ENCODE assay signal across 2 cellular contexts in the genomic region with DNA sequence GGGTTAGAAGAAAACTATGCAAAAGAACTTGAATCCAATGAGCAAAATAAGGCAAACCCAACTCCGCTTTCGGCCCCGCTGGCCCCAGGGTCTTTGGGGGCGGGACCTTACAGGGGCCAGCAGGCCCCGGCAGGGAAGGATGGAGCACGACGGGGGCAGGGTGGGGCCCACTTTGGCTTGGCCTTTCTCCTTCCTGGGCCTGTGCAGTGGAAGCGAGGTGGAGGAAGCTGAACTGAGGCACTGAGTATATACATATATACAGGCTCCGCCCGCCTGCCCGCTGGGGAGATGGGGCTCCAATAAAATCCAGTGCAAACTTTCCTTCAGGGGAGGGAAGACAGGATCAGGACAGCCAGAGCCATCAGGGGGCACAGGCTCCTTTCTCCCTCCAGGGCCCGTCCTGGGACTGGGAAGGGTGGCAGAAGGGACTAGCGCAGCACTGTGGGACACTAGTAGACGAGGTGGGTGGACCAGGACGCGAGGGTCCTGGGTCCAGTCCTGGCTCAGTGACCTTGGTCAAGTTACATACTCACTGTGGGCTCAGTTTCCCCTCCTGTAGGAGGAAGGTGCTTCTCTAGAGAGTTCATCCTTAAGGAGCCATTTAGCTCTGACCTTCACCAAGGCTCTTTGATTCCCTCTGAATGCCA.
TF ChIP-seq lines count a peak whose summit lies in the region.

No MANE protein-coding gene starts in this region.

TF ChIP-seq in GM23338, 12 proteins besides CTCF, POLR2A, EP300 and RAD21 (continues in another document):
- TF ChIP-seq, protein P1, sequence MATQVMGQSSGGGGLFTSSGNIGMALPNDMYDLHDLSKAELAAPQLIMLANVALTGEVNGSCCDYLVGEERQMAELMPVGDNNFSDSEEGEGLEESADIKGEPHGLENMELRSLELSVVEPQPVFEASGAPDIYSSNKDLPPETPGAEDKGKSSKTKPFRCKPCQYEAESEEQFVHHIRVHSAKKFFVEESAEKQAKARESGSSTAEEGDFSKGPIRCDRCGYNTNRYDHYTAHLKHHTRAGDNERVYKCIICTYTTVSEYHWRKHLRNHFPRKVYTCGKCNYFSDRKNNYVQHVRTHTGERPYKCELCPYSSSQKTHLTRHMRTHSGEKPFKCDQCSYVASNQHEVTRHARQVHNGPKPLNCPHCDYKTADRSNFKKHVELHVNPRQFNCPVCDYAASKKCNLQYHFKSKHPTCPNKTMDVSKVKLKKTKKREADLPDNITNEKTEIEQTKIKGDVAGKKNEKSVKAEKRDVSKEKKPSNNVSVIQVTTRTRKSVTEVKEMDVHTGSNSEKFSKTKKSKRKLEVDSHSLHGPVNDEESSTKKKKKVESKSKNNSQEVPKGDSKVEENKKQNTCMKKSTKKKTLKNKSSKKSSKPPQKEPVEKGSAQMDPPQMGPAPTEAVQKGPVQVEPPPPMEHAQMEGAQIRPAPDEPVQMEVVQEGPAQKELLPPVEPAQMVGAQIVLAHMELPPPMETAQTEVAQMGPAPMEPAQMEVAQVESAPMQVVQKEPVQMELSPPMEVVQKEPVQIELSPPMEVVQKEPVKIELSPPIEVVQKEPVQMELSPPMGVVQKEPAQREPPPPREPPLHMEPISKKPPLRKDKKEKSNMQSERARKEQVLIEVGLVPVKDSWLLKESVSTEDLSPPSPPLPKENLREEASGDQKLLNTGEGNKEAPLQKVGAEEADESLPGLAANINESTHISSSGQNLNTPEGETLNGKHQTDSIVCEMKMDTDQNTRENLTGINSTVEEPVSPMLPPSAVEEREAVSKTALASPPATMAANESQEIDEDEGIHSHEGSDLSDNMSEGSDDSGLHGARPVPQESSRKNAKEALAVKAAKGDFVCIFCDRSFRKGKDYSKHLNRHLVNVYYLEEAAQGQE (IDR thresholded peaks at IDR 0.05; ENCODE audit: unreplicated experiment) = no peak
- no peak for TF ChIP-seq NANOG (IDR thresholded peaks at IDR 0.05; ENCODE audit: borderline replicate concordance)
- no peak for TF ChIP-seq CREB1 (CRISPR knock-in tag; IDR thresholded peaks at IDR 0.05; ENCODE audit: low read depth)
- no peak for TF ChIP-seq EZH2phosphoT487 (IDR thresholded peaks at IDR 0.05; ENCODE audit: unreplicated experiment)
- TF ChIP-seq JUNB (IDR thresholded peaks at IDR 0.05; ENCODE audit: unreplicated experiment) = no peak
- TF ChIP-seq, protein P2, sequence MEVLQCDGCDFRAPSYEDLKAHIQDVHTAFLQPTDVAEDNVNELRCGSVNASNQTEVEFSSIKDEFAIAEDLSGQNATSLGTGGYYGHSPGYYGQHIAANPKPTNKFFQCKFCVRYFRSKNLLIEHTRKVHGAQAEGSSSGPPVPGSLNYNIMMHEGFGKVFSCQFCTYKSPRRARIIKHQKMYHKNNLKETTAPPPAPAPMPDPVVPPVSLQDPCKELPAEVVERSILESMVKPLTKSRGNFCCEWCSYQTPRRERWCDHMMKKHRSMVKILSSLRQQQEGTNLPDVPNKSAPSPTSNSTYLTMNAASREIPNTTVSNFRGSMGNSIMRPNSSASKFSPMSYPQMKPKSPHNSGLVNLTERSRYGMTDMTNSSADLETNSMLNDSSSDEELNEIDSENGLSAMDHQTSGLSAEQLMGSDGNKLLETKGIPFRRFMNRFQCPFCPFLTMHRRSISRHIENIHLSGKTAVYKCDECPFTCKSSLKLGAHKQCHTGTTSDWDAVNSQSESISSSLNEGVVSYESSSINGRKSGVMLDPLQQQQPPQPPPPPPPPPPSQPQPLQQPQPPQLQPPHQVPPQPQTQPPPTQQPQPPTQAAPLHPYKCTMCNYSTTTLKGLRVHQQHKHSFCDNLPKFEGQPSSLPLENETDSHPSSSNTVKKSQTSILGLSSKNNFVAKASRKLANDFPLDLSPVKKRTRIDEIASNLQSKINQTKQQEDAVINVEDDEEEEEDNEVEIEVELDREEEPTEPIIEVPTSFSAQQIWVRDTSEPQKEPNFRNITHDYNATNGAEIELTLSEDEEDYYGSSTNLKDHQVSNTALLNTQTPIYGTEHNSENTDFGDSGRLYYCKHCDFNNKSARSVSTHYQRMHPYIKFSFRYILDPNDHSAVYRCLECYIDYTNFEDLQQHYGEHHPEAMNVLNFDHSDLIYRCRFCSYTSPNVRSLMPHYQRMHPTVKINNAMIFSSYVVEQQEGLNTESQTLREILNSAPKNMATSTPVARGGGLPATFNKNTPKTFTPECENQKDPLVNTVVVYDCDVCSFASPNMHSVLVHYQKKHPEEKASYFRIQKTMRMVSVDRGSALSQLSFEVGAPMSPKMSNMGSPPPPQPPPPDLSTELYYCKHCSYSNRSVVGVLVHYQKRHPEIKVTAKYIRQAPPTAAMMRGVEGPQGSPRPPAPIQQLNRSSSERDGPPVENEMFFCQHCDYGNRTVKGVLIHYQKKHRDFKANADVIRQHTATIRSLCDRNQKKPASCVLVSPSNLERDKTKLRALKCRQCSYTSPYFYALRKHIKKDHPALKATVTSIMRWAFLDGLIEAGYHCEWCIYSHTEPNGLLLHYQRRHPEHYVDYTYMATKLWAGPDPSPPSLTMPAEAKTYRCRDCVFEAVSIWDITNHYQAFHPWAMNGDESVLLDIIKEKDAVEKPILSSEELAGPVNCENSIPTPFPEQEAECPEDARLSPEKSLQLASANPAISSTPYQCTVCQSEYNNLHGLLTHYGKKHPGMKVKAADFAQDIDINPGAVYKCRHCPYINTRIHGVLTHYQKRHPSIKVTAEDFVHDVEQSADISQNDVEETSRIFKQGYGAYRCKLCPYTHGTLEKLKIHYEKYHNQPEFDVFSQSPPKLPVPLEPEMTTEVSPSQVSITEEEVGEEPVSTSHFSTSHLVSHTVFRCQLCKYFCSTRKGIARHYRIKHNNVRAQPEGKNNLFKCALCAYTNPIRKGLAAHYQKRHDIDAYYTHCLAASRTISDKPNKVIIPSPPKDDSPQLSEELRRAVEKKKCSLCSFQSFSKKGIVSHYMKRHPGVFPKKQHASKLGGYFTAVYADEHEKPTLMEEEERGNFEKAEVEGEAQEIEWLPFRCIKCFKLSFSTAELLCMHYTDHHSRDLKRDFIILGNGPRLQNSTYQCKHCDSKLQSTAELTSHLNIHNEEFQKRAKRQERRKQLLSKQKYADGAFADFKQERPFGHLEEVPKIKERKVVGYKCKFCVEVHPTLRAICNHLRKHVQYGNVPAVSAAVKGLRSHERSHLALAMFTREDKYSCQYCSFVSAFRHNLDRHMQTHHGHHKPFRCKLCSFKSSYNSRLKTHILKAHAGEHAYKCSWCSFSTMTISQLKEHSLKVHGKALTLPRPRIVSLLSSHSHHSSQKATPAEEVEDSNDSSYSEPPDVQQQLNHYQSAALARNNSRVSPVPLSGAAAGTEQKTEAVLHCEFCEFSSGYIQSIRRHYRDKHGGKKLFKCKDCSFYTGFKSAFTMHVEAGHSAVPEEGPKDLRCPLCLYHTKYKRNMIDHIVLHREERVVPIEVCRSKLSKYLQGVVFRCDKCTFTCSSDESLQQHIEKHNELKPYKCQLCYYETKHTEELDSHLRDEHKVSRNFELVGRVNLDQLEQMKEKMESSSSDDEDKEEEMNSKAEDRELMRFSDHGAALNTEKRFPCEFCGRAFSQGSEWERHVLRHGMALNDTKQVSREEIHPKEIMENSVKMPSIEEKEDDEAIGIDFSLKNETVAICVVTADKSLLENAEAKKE (CRISPR knock-in tag; IDR thresholded peaks at IDR 0.05) = no peak
- TF ChIP-seq, protein P3, sequence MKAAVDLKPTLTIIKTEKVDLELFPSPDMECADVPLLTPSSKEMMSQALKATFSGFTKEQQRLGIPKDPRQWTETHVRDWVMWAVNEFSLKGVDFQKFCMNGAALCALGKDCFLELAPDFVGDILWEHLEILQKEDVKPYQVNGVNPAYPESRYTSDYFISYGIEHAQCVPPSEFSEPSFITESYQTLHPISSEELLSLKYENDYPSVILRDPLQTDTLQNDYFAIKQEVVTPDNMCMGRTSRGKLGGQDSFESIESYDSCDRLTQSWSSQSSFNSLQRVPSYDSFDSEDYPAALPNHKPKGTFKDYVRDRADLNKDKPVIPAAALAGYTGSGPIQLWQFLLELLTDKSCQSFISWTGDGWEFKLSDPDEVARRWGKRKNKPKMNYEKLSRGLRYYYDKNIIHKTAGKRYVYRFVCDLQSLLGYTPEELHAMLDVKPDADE (IDR thresholded peaks at IDR 0.05) = no peak
- TF ChIP-seq POLR2AphosphoS5 (IDR thresholded peaks at IDR 0.05; ENCODE audit: low read depth) = no peak

TF ChIP-seq in H1, 55 proteins besides CTCF, POLR2A, EP300 and RAD21:
- TF ChIP-seq SP4 (IDR thresholded peaks at IDR 0.05; ENCODE audit: low read length) (no peak), CBX8 (IDR thresholded peaks at IDR 0.05; ENCODE audit: borderline replicate concordance, low read depth, low read length) (no peak), EGR1 (IDR thresholded peaks at IDR 0.05; ENCODE audit: borderline replicate concordance, low read depth, low read length) (no peak), JUND (IDR thresholded peaks at IDR 0.05; ENCODE audit: low read length) (no peak), HDAC6 (IDR thresholded peaks at IDR 0.05; ENCODE audit: low read depth, low read length) (no peak), SIRT6 (IDR thresholded peaks at IDR 0.05; ENCODE audit: low read length) (no peak), TAF7 (optimal IDR thresholded peaks at IDR 0.05; ENCODE audit: borderline replicate concordance, low read depth, low read length) (no peak), GABPA (IDR thresholded peaks at IDR 0.05; ENCODE audit: borderline replicate concordance, insufficient read depth, low read length) (no peak), SUZ12 (IDR thresholded peaks at IDR 0.05; ENCODE audit: low read length) (no peak), JUN (IDR thresholded peaks at IDR 0.05; ENCODE audit: low read depth, low read length) (no peak), SAP30 (IDR thresholded peaks at IDR 0.05; ENCODE audit: insufficient read depth, insufficient replicate concordance, low read length) (no peak), RXRA (IDR thresholded peaks at IDR 0.05; ENCODE audit: insufficient read depth, low read depth, low read length) (no peak), SP1 (IDR thresholded peaks at IDR 0.05; ENCODE audit: low read depth, low read length) (no peak), KDM1A (IDR thresholded peaks at IDR 0.05; ENCODE audit: borderline replicate concordance, low read length) (no peak), RFX5 (IDR thresholded peaks at IDR 0.05; ENCODE audit: borderline replicate concordance, low read depth, low read length) (no peak), BCL11A (IDR thresholded peaks at IDR 0.05; ENCODE audit: low read depth in 2 of 2, low read length in 2 of 2) (no peak), CEBPB (IDR thresholded peaks at IDR 0.05; ENCODE audit: low read depth, low read length) (no peak), SRF (IDR thresholded peaks at IDR 0.05; ENCODE audit: low read depth, low read length) (no peak)
- TF ChIP-seq, protein P4, sequence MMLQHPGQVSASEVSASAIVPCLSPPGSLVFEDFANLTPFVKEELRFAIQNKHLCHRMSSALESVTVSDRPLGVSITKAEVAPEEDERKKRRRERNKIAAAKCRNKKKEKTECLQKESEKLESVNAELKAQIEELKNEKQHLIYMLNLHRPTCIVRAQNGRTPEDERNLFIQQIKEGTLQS (IDR thresholded peaks at IDR 0.05; ENCODE audit: insufficient read depth, low read depth, low read length) = no peak
